8 cellular contexts compared by ENCODE assay signal in the genomic region with DNA sequence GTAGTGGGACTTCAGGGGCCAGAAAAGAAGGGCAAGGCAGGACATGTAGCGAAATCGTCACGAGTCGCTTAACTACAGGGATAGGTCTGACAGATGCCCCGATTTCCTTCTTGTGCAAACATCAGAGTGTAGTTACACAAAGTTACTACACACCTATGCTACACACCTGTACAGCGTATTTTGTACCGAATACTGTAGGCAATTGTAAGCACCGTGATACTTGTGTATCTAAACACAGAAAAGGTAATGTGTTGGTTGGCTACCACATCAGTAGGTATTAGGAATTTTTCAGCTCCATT. TPM values are rescaled to one million over a fixed set of nuclear protein-coding genes. Genes with fewer than 3 reads are reported as not detected.
DNase-seq lines count a peak whose midpoint lies in the region; ATAC-seq and TF ChIP-seq lines count a peak whose summit lies in the region.

No MANE protein-coding gene starts in this region.

- H3K4me3 ChIP-seq in right atrium auricular region (peak overlapping the region; percentile 76 to 83), mesodermal cell (ENCODE audit: extremely low read depth, insufficient read depth, low read length, poor library complexity, severe bottlenecking) (peak overlapping the region; percentile 59), aorta (ENCODE audit: low read length in 2 of 2) (peak overlapping the region; percentile 50 to 94)

- H3K36me3 ChIP-seq in right atrium auricular region (no peaks in the 10 kb centered on the region), mesodermal cell (ENCODE audit: control insufficient read depth, insufficient read depth, low read length) (peaks cover 5% of the 10 kb centered on the region), aorta (ENCODE audit: control insufficient read depth in 1 of 2, insufficient read depth in 2 of 2, low read length in 1 of 2) (peaks cover 0 to 3% of the 10 kb centered on the region in 2 donors)

- H3K4me1 ChIP-seq in right atrium auricular region (peaks cover 0 to 10% of the 10 kb centered on the region in 2 donors), mesodermal cell (ENCODE audit: control insufficient read depth, insufficient read depth, low read length, poor library complexity, severe bottlenecking) (peaks cover 3% of the 10 kb centered on the region), aorta (ENCODE audit: control insufficient read depth in 1 of 2, insufficient read depth in 2 of 2, low read length in 2 of 2) (peaks cover 0 to 2% of the 10 kb centered on the region in 2 donors)

- H3K9me3 Mint-ChIP-seq in brain: peaks cover 0 to 3% (median 0%) of the 10 kb centered on the region in 5 experiments

- H3K27ac ChIP-seq in right atrium auricular region (peak overlapping the region; percentile 94 to 96), mesodermal cell (ENCODE audit: low read depth, low read length, severe bottlenecking) (peak overlapping the region; percentile 90), aorta (ENCODE audit: low read depth in 1 of 2, low read length in 2 of 2) (peak overlapping the region; percentile 59 to 80)

- peak overlapping the region; percentile 82 to 94 (median 93) for H3K27ac Mint-ChIP-seq in brain

- no peak for TF ChIP-seq CTCF in right atrium auricular region (IDR thresholded peaks at IDR 0.05)
- TF ChIP-seq CTCF in brain (conservative IDR thresholded peaks at IDR 0.05): no peak

- peaks cover 30% of the 10 kb centered on the region for H3K4me1 Mint-ChIP-seq in brain

- no peak for ATAC-seq in Right ventricle myocardium inferior
- no peak for ATAC-seq in aorta (ENCODE audit: low FRiP score)
- ATAC-seq in HG03469 (IDR thresholded peaks at IDR 0.05; ENCODE audit: unreplicated experiment): no peak

- H3K36me3 Mint-ChIP-seq in brain: peaks cover 3% of the 10 kb centered on the region

- peaks cover 4% of the 10 kb centered on the region for H3K27me3 Mint-ChIP-seq in brain

- intact Hi-C loops in Right ventricle myocardium inferior (cut with DNase I) (loop anchor here (10.0 kb wide), 1 partner anchor 157 kb away; a partner anchor contains a TSS), aorta (cut with DNase I) (loop anchor here in 1 of 2 donors (2.0 to 10.0 kb wide), 3 partner anchors 25 to 277 kb away; no protein-coding TSS in a partner anchor)

- WGBS in mesodermal cell (ENCODE audit: insufficient coverage in 2 of 2), 2 experiments: 14 to 38% methylated on average over 4 to 6 of the region's 8 CpGs
- 19 to 29% methylated on average over 8 of the region's 8 CpGs for WGBS in aorta, 2 donors

- no peak for DNase-seq in right atrium auricular region (ENCODE audit: low spot score)
- no peak for DNase-seq in Right ventricle myocardium inferior (ENCODE audit: missing footprints)
- no peak for DNase-seq in aorta
- DNase-seq in HPDE6-E6E7 (ENCODE audit: extremely low spot score): no peak
- DNase-seq in activated effector memory CD4-positive, alpha-beta T cell treated with anti-CD3 and anti-CD28 coated beads, Interleukin-2, amount 50 U/mL, for 16 hours: no peak

- H3K4me3 Mint-ChIP-seq in brain: peak overlapping the region; percentile 86 to 91 (median 89)

- H3K27me3 ChIP-seq in right atrium auricular region (no peaks in the 10 kb centered on the region), aorta (ENCODE audit: control insufficient read depth in 1 of 2, insufficient read depth in 2 of 2, low read length in 1 of 2) (no peaks in the 10 kb centered on the region)

- H3K9me3 ChIP-seq in right atrium auricular region (no peaks in the 10 kb centered on the region), mesodermal cell (ENCODE audit: control insufficient read depth, low read length) (no peaks in the 10 kb centered on the region), aorta (ENCODE audit: control insufficient read depth, low read length) (no peaks in the 10 kb centered on the region)

RNA-seq across cellular contexts. Expression of a gene that starts 0.5 kb away (rescaled TPM):
- total RNA-seq in right atrium auricular region: 10 to 100 TPM in 1 of 2 donors, 1 to 10 TPM in 1; 8.0 to 12.0 TPM
- total RNA-seq in Right ventricle myocardium inferior: 19.1 TPM
- 21.0 TPM for polyA plus RNA-seq in brain (ENCODE audit: insufficient read depth, low read depth, low replicate concordance)
- polyA plus RNA-seq in mesodermal cell (2013, experiment 1 of 2): 27.2 TPM
- 28.4 TPM for polyA plus RNA-seq in mesodermal cell (2013, experiment 2 of 2)
- total RNA-seq in aorta: 10 to 100 TPM in 1 of 2 donors, 1 to 10 TPM in 1; 8.6 to 15.4 TPM
- polyA plus RNA-seq in aorta: 10 to 100 TPM; 22.7 to 50.2 TPM
